In genomic region chr6:152232494-152233151, GRCh38 we compare ENCODE assay signal across 9 cellular contexts.
DNase-seq lines count a peak whose midpoint lies in the region; ATAC-seq and TF ChIP-seq lines count a peak whose summit lies in the region.
"Had no signal": no experiment of that assay in that cellular context is flagged by ENCODE, and none has a peak within 500 bp of the region (broad histone marks: within the 10 kb centered on the region; RNA-seq: fewer than 3 reads in every experiment).

No MANE protein-coding gene starts in this region.

- H3K9me3 ChIP-seq in testis = no peaks in the 10 kb centered on the region

- 52 to 56% methylated on average over 5 of the region's 5 CpGs for WGBS in testis, 2 donors
- 34 to 50% methylated on average over 5 of the region's 5 CpGs for WGBS in lower leg skin, 2 donors

- no peaks in the 10 kb centered on the region for H3K27me3 ChIP-seq in testis

- intact Hi-C loops in testis (cut with DNase I; ENCODE audit: low total_unique reads) (no loop called here), lower leg skin (cut with DNase I; ENCODE audit: low total_unique reads) (no loop called here)

- H3K27ac ChIP-seq in testis = no peak overlapping the region

- peaks cover 6% of the 10 kb centered on the region for H3K4me1 ChIP-seq in testis

- CTCF ChIA-PET in activated CD4-positive, alpha-beta memory T cell treated with anti-CD3 and anti-CD28 coated beads, Interleukin-2, amount 10 ng/mL, durations not matched to agents 7 days and 5 days (lab: Charles Lee) = interaction anchor here (0.6 to 2.2 kb wide), 4 partner anchors 23 to 552 kb away, joined by 3 to 14 read pairs (median 5); no protein-coding TSS in a partner anchor

- peaks cover 21% of the 10 kb centered on the region for H3K4me1 Mint-ChIP-seq in HFFc6 (ENCODE audit: low read depth)
- H3K4me1 Mint-ChIP-seq in activated CD4-positive, alpha-beta memory T cell treated with anti-CD3 and anti-CD28 coated beads, Interleukin-2, amount 10 ng/mL, durations not matched to agents 7 days and 5 days = peaks cover 22% of the 10 kb centered on the region

- TF ChIP-seq CTCF in HFFc6 (IDR thresholded peaks at IDR 0.05) = peak; percentile 53
- no peak for TF ChIP-seq CTCF in testis (IDR thresholded peaks at IDR 0.05)
- no peak for TF ChIP-seq CTCF in lower leg skin (IDR thresholded peaks at IDR 0.05)

- peaks cover 44% of the 10 kb centered on the region for H3K36me3 Mint-ChIP-seq in HFFc6 (ENCODE audit: low read depth)
- peaks cover 56% of the 10 kb centered on the region for H3K36me3 Mint-ChIP-seq in activated CD4-positive, alpha-beta memory T cell treated with anti-CD3 and anti-CD28 coated beads, Interleukin-2, amount 10 ng/mL, durations not matched to agents 7 days and 5 days (ENCODE audit: low read depth)

- DNase-seq in HFFc6 (peak; percentile 49), glomerular endothelial cell (ENCODE audit: extremely low read depth, low read depth, low spot score) (peak; percentile 10), testis (no peak), RKO (ENCODE audit: low spot score) (no peak), lower leg skin (ENCODE audit: low spot score in 2 of 2) (no peak)
- no peak for DNase-seq in activated CD4-positive, alpha-beta memory T cell treated with anti-CD3 and anti-CD28 coated beads, Interleukin-2, amount 10 ng/mL, durations not matched to agents 7 days and 5 days
- peak; percentile 31 for DNase-seq in stimulated activated CD8-positive, alpha-beta memory T cell treated with anti-CD3 and anti-CD28 coated beads, Interleukin-4, amount 100 ng/mL, for 48 hours
- DNase-seq: activated T-cell treated with anti-CD3 and anti-CD28 coated beads, Interleukin-2, amount 50 U/mL, for 4 hours had no signal

- H3K4me3 Mint-ChIP-seq in HFFc6 = peak overlapping the region; percentile 53
- H3K4me3 Mint-ChIP-seq in activated CD4-positive, alpha-beta memory T cell treated with anti-CD3 and anti-CD28 coated beads, Interleukin-2, amount 10 ng/mL, durations not matched to agents 7 days and 5 days = peak overlapping the region; percentile 48

- H3K36me3 ChIP-seq in testis (ENCODE audit: low read depth, missing control alignments) = no peaks in the 10 kb centered on the region

- no peak for TF ChIP-seq POLR2A in testis (IDR thresholded peaks at IDR 0.05)
- no peak for TF ChIP-seq POLR2A in lower leg skin (IDR thresholded peaks at IDR 0.05)

- ATAC-seq in GM21367 (IDR thresholded peaks at IDR 0.05; ENCODE audit: unreplicated experiment) = no peak

- POLR2A ChIA-PET in activated CD4-positive, alpha-beta memory T cell treated with anti-CD3 and anti-CD28 coated beads, Interleukin-2, amount 10 ng/mL, durations not matched to agents 7 days and 5 days (lab: Charles Lee) = interaction anchor here (1.2 to 2.3 kb wide), 2 partner anchors 12 to 48 kb away, joined by 3 to 20 read pairs; no protein-coding TSS in a partner anchor

- H3K4me3 ChIP-seq in testis (no peak overlapping the region), lower leg skin (ENCODE audit: low read depth, poor library complexity, severe bottlenecking) (no peak overlapping the region)

- no peaks in the 10 kb centered on the region for H3K9me3 Mint-ChIP-seq in HFFc6
- H3K9me3 Mint-ChIP-seq in activated CD4-positive, alpha-beta memory T cell treated with anti-CD3 and anti-CD28 coated beads, Interleukin-2, amount 10 ng/mL, durations not matched to agents 7 days and 5 days = no peaks in the 10 kb centered on the region
- H3K9me3 Mint-ChIP-seq: activated T-cell treated with anti-CD3 and anti-CD28 coated beads, Interleukin-2, amount 50 U/mL, for 4 hours had no signal

- H3K27me3 Mint-ChIP-seq in HFFc6 (ENCODE audit: insufficient read depth) = peaks cover 1% of the 10 kb centered on the region; the same call in 1 of the 2 replicates
- no peaks in the 10 kb centered on the region for H3K27me3 Mint-ChIP-seq in activated CD4-positive, alpha-beta memory T cell treated with anti-CD3 and anti-CD28 coated beads, Interleukin-2, amount 10 ng/mL, durations not matched to agents 7 days and 5 days

- peak overlapping the region; percentile 92 for H3K27ac Mint-ChIP-seq in HFFc6
- H3K27ac Mint-ChIP-seq in activated CD4-positive, alpha-beta memory T cell treated with anti-CD3 and anti-CD28 coated beads, Interleukin-2, amount 10 ng/mL, durations not matched to agents 7 days and 5 days = peak overlapping the region; percentile 70

Comparison
In these comparisons a context has a peak if more than half of its experiments do, and no peak if none do; other contexts are left out.
1. DNase-seq: peak in HFFc6 (single experiment), glomerular endothelial cell (single experiment) and stimulated activated CD8-positive, alpha-beta memory T cell treated with anti-CD3 and anti-CD28 coated beads, Interleukin-4, amount 100 ng/mL, for 48 hours (single experiment); none in activated CD4-positive, alpha-beta memory T cell treated with anti-CD3 and anti-CD28 coated beads, Interleukin-2, amount 10 ng/mL, durations not matched to agents 7 days and 5 days (single experiment), testis (single experiment), RKO (single experiment) and lower leg skin (0 of 2).